ENCODE assay signal across 22 cellular contexts in genomic region chr11:72314199-72314598, GRCh38.
"Had no signal": no experiment of that assay in that cellular context is flagged by ENCODE, and none has a peak within 500 bp of the region (broad histone marks: within the 10 kb centered on the region; RNA-seq: fewer than 3 reads in every experiment).

No MANE protein-coding gene starts in this region.

- H3K4me2 ChIP-seq: SK-N-SH had no signal

- H3K4me3 ChIP-seq: MG63 had no signal

- H3K27me3 ChIP-seq: MG63 had no signal

- DNase-seq: Karpas-422, KG1, MG63, NCI-H1092, NCI-H1105 treated with DMSO at 0.1 percent for 48 hours, NCI-H1417 treated with DMSO at 0.1 percent for 48 hours, NCI-H146, NCI-H1694 treated with DMSO at 0.1 percent for 48 hours, NCI-H1930, NCI-H2081, NCI-H2107, NCI-H226, NCI-H446, NCI-H510A, NCI-H524 treated with DMSO at 0.1 percent for 48 hours, NCI-H69, NCI-H774, SHP77, SK-N-SH, SW 1271 had no signal

- FAIRE-seq: RCC 7860 had no signal

- H3K9ac ChIP-seq: SK-N-SH had no signal

- H3K9me3 ChIP-seq: MG63, SK-N-SH had no signal

- H3K27ac ChIP-seq: RWPE1 had no signal
